ENCODE assay signal across 15 cellular contexts in genomic region chr9:1048853-1049252, GRCh38. TPM values are rescaled to one million over a fixed set of nuclear protein-coding genes. Genes with fewer than 3 reads are reported as not detected.
DNase-seq lines count a peak whose midpoint lies in the region; ATAC-seq and TF ChIP-seq lines count a peak whose summit lies in the region.
"Had no signal": no experiment of that assay in that cellular context is flagged by ENCODE, and none has a peak within 500 bp of the region (broad histone marks: within the 10 kb centered on the region; RNA-seq: fewer than 3 reads in every experiment).

No MANE protein-coding gene starts in this region.

- no peak for TF ChIP-seq POLR2A in suprapubic skin (IDR thresholded peaks at IDR 0.05)

- H3K4me1 Mint-ChIP-seq in activated T-cell treated with anti-CD3 and anti-CD28 coated beads, Interleukin-2, amount 50 U/mL, for 24 hours (ENCODE audit: low read depth): peaks cover 55% of the 10 kb centered on the region
- H3K4me1 Mint-ChIP-seq in activated T-helper 17 cell treated with anti-CD3 and anti-CD28 coated beads, Interleukin-2, amount 50 U/mL, for 72 hours: peaks cover 24% of the 10 kb centered on the region

- peak overlapping the region; percentile 78 for H3K4me3 Mint-ChIP-seq in activated T-cell treated with anti-CD3 and anti-CD28 coated beads, Interleukin-2, amount 50 U/mL, for 24 hours
- H3K4me3 Mint-ChIP-seq in activated T-helper 17 cell treated with anti-CD3 and anti-CD28 coated beads, Interleukin-2, amount 50 U/mL, for 72 hours: peak overlapping the region; percentile 84

- no peaks in the 10 kb centered on the region for H3K9me3 ChIP-seq in mucosa of rectum (ENCODE audit: control insufficient read depth in 2 of 2, low read length in 2 of 2)
- no peaks in the 10 kb centered on the region for H3K9me3 ChIP-seq in suprapubic skin
- H3K9me3 ChIP-seq: MG63, upper lobe of right lung had no signal

- no peaks in the 10 kb centered on the region for H3K36me3 ChIP-seq in mucosa of rectum (ENCODE audit: control insufficient read depth in 2 of 2, insufficient read depth in 2 of 2, low read length in 2 of 2)
- H3K36me3 ChIP-seq in suprapubic skin: no peaks in the 10 kb centered on the region
- H3K36me3 ChIP-seq: MG63, upper lobe of right lung had no signal

- TF ChIP-seq EP300 in suprapubic skin (IDR thresholded peaks at IDR 0.05): no peak

- H3K9me3 Mint-ChIP-seq in activated T-cell treated with anti-CD3 and anti-CD28 coated beads, Interleukin-2, amount 50 U/mL, for 24 hours: no peaks in the 10 kb centered on the region
- H3K9me3 Mint-ChIP-seq in activated T-helper 17 cell treated with anti-CD3 and anti-CD28 coated beads, Interleukin-2, amount 50 U/mL, for 72 hours: no peaks in the 10 kb centered on the region

- H3K4me3 ChIP-seq in mucosa of rectum (ENCODE audit: low read length in 2 of 2): peak overlapping the region; percentile 6 to 33
- peak overlapping the region; percentile 52 for H3K4me3 ChIP-seq in suprapubic skin

- peak overlapping the region; percentile 32 for H3K27ac Mint-ChIP-seq in activated T-cell treated with anti-CD3 and anti-CD28 coated beads, Interleukin-2, amount 50 U/mL, for 24 hours
- H3K27ac Mint-ChIP-seq in activated T-helper 17 cell treated with anti-CD3 and anti-CD28 coated beads, Interleukin-2, amount 50 U/mL, for 72 hours: no peak overlapping the region

- no peak for ATAC-seq in activated T-helper 17 cell treated with anti-CD3 and anti-CD28 coated beads, Interleukin-2, amount 50 U/mL, for 72 hours (replicated peaks)
- ATAC-seq in GM18519 (IDR thresholded peaks at IDR 0.05; ENCODE audit: low FRiP score, unreplicated experiment) (no peak), HG02840 (IDR thresholded peaks at IDR 0.05; ENCODE audit: low FRiP score, unreplicated experiment) (no peak)
- ATAC-seq: upper lobe of right lung had no signal

- H3K4me1 ChIP-seq in mucosa of rectum (ENCODE audit: control insufficient read depth in 2 of 2, insufficient read depth in 2 of 2, low read length in 2 of 2) (peaks cover 20 to 23% of the 10 kb centered on the region in 2 donors), suprapubic skin (peaks cover 66% of the 10 kb centered on the region)

- TF ChIP-seq CTCF in suprapubic skin (IDR thresholded peaks at IDR 0.05): no peak

- DNase-seq in activated T-cell treated with anti-CD3 and anti-CD28 coated beads, Interleukin-2, amount 50 U/mL, for 24 hours: no peak
- DNase-seq in activated T-cell treated with anti-CD3 and anti-CD28 coated beads, Interleukin-2, amount 50 U/mL, for 1 hour: no peak
- DNase-seq in suprapubic skin (ENCODE audit: low spot score in 2 of 2): no peak
- no peak for DNase-seq in anterior cingulate cortex (lab: John Stamatoyannopoulos, UW)
- DNase-seq: activated gamma-delta T cell treated with Interleukin-2 at 50 U/mL for 16 hours, hippocampal formation, MG63, NCI-H2081, upper lobe of right lung had no signal

- no peaks in the 10 kb centered on the region for H3K36me3 Mint-ChIP-seq in activated T-cell treated with anti-CD3 and anti-CD28 coated beads, Interleukin-2, amount 50 U/mL, for 24 hours (ENCODE audit: low read depth)
- H3K36me3 Mint-ChIP-seq in activated T-helper 17 cell treated with anti-CD3 and anti-CD28 coated beads, Interleukin-2, amount 50 U/mL, for 72 hours (ENCODE audit: low read depth): peaks cover 11% of the 10 kb centered on the region

- peaks cover 94% of the 10 kb centered on the region for H3K27me3 Mint-ChIP-seq in activated T-cell treated with anti-CD3 and anti-CD28 coated beads, Interleukin-2, amount 50 U/mL, for 24 hours
- H3K27me3 Mint-ChIP-seq in activated T-helper 17 cell treated with anti-CD3 and anti-CD28 coated beads, Interleukin-2, amount 50 U/mL, for 72 hours: peaks cover 74% of the 10 kb centered on the region

- H3K27ac ChIP-seq in mucosa of rectum (ENCODE audit: low read depth in 2 of 2, low read length in 2 of 2): no peak overlapping the region
- H3K27ac ChIP-seq in suprapubic skin: no peak overlapping the region
- H3K27ac ChIP-seq: upper lobe of right lung had no signal

- 50% methylated on average over 15 of the region's 15 CpGs for WGBS in suprapubic skin

- H3K9ac ChIP-seq in mucosa of rectum (ENCODE audit: low read depth in 1 of 2, low read length in 2 of 2): no peak overlapping the region

- peaks cover 45 to 48% of the 10 kb centered on the region in 2 donors for H3K27me3 ChIP-seq in mucosa of rectum (ENCODE audit: control insufficient read depth in 2 of 2, insufficient read depth in 2 of 2, low read length in 2 of 2)
- peaks cover 93% of the 10 kb centered on the region for H3K27me3 ChIP-seq in suprapubic skin
- H3K27me3 ChIP-seq: MG63 had no signal

RNA-seq across cellular contexts. Expression of gene DMRT2, which starts 1.3 kb away (rescaled TPM):
- total RNA-seq in activated T-helper 17 cell treated with anti-CD3 and anti-CD28 coated beads, Interleukin-2, amount 50 U/mL, for 72 hours: not detected
- 1 to 10 TPM in 1 of 4 donors, under 1 TPM in 3; 0.60 to 1.1 (median 0.68) TPM for total RNA-seq in suprapubic skin
- total RNA-seq: myocyte, renal cortical epithelial cell had no signal
